In genomic region chr1:100960098-100960497, GRCh38 we compare ENCODE assay signal across 17 cellular contexts.
"Had no signal": no experiment of that assay in that cellular context is flagged by ENCODE, and none has a peak within 500 bp of the region (broad histone marks: within the 10 kb centered on the region; RNA-seq: fewer than 3 reads in every experiment).

No MANE protein-coding gene starts in this region.

- H3K36me3 ChIP-seq: neutrophil, thyroid gland had no signal

- H3K27ac ChIP-seq: heart left ventricle, neutrophil, sigmoid colon, skin epidermis, thyroid gland had no signal

- H3K27me3 ChIP-seq: heart left ventricle, neutrophil, sigmoid colon, thyroid gland had no signal

- H3K4me3 Mint-ChIP-seq: dendritic cell treated with granulocyte-macrophage colony-stimulating factor and Interleukin-4, amounts not matched to agents 40 ng/mL and 50 ng/mL, for 4 days; naive B cell; type B pancreatic cell had no signal

- H3K27ac Mint-ChIP-seq: dendritic cell treated with granulocyte-macrophage colony-stimulating factor and Interleukin-4, amounts not matched to agents 40 ng/mL and 50 ng/mL, for 4 days; type B pancreatic cell had no signal

- H3K4me3 ChIP-seq: heart left ventricle, sigmoid colon, skin epidermis, thyroid gland had no signal

- DNase-seq: foreskin melanocyte; heart left ventricle; hippocampal formation; left colon; mesendoderm; naive B cell; posterior cingulate gyrus; sigmoid colon; stimulated activated CD4-positive, alpha-beta T cell treated with anti-CD3 and anti-CD28 coated beads, Interleukin-12 subunit alpha, Interleukin-12 subunit beta, amount 100 ng/mL, for 4 hours; stimulated activated naive CD4-positive, alpha-beta T cell treated with Interleukin-2 at 50 U/mL for 16 hours; thyroid gland had no signal

- H3K9me3 ChIP-seq: heart left ventricle, neutrophil, sigmoid colon, thyroid gland had no signal

- FAIRE-seq: colon, urothelium cell line had no signal

- ATAC-seq: heart left ventricle, left colon had no signal

- H3K27me3 Mint-ChIP-seq: dendritic cell treated with granulocyte-macrophage colony-stimulating factor and Interleukin-4, amounts not matched to agents 40 ng/mL and 50 ng/mL, for 4 days; naive B cell; type B pancreatic cell had no signal

- H3K9me3 Mint-ChIP-seq: dendritic cell treated with granulocyte-macrophage colony-stimulating factor and Interleukin-4, amounts not matched to agents 40 ng/mL and 50 ng/mL, for 4 days; type B pancreatic cell had no signal
